ENCODE assay signal across 1 cellular context in the genomic region with DNA sequence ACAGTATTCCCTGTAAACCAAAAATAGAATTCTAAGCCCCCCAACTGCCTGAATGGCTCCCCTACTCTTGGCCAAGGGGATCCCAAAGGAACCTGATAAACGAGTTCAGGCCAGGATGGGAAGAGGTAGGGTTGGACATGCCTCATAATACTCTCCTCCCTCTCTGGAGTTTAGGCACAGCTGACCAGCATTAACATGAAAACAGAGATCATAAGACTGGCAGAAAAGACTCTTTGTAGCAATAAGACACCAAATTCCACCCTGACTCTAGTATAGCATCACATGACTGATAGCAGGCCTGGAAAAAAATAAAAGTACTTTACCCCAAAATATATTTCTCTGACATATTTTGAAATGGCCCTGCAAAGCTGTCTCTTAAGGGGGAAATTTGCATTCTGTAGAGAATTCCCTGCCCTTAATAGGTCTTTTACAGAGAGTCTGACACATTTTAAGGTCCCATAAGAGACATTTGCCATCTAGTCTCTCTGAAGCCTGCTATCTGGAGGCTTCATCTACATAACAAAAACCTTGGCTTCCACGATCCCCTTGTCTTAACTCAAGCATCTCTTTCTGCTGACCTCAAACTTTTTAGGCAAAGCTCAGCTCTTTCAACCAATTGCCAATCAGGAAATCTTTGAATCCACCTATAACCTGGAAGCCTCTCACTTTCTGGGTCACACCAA.
TF ChIP-seq lines count a peak whose summit lies in the region.

No MANE protein-coding gene starts in this region.

TF ChIP-seq in GM23338, 12 proteins besides CTCF, POLR2A, EP300 and RAD21 (continued from another document):
- TF ChIP-seq, protein P1, sequence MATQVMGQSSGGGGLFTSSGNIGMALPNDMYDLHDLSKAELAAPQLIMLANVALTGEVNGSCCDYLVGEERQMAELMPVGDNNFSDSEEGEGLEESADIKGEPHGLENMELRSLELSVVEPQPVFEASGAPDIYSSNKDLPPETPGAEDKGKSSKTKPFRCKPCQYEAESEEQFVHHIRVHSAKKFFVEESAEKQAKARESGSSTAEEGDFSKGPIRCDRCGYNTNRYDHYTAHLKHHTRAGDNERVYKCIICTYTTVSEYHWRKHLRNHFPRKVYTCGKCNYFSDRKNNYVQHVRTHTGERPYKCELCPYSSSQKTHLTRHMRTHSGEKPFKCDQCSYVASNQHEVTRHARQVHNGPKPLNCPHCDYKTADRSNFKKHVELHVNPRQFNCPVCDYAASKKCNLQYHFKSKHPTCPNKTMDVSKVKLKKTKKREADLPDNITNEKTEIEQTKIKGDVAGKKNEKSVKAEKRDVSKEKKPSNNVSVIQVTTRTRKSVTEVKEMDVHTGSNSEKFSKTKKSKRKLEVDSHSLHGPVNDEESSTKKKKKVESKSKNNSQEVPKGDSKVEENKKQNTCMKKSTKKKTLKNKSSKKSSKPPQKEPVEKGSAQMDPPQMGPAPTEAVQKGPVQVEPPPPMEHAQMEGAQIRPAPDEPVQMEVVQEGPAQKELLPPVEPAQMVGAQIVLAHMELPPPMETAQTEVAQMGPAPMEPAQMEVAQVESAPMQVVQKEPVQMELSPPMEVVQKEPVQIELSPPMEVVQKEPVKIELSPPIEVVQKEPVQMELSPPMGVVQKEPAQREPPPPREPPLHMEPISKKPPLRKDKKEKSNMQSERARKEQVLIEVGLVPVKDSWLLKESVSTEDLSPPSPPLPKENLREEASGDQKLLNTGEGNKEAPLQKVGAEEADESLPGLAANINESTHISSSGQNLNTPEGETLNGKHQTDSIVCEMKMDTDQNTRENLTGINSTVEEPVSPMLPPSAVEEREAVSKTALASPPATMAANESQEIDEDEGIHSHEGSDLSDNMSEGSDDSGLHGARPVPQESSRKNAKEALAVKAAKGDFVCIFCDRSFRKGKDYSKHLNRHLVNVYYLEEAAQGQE (IDR thresholded peaks at IDR 0.05; ENCODE audit: unreplicated experiment) = no peak
- no peak for TF ChIP-seq NANOG (IDR thresholded peaks at IDR 0.05; ENCODE audit: borderline replicate concordance)
